In genomic region chr12:80261403-80261802, GRCh38 we compare ENCODE assay signal across 35 cellular contexts.
"Had no signal": no experiment of that assay in that cellular context is flagged by ENCODE, and none has a peak within 500 bp of the region (broad histone marks: within the 10 kb centered on the region; RNA-seq: fewer than 3 reads in every experiment).

No MANE protein-coding gene starts in this region.

- H3K36me3 Mint-ChIP-seq: activated CD8-positive, alpha-beta memory T cell treated with anti-CD3 and anti-CD28 coated beads, Interleukin-2, amount 10 ng/mL, durations not matched to agents 7 days and 5 days; activated naive CD4-positive, alpha-beta T cell treated with anti-CD3 and anti-CD28 coated beads, Interleukin-2, amount 10 ng/mL, durations not matched to agents 7 days and 5 days; activated naive CD4-positive, alpha-beta T cell treated with anti-CD3 and anti-CD28 coated beads, Interleukin-2, amount 50 U/mL, for 24 hours; activated naive CD8-positive, alpha-beta T cell; activated naive CD8-positive, alpha-beta T cell treated with anti-CD3 and anti-CD28 coated beads, Interleukin-2, amount 10 ng/mL, durations not matched to agents 7 days and 5 days; brain had no signal

- H3K4me3 Mint-ChIP-seq: activated B cell treated with CpG ODN at 0.5 μM for 24 hours; activated CD4-positive, alpha-beta memory T cell treated with anti-CD3 and anti-CD28 coated beads, Interleukin-2, amount 10 ng/mL, durations not matched to agents 7 days and 5 days; activated CD4-positive, alpha-beta T cell treated with anti-CD3 and anti-CD28 coated beads for 36 hours; activated CD4-positive, alpha-beta T cell treated with anti-CD3 and anti-CD28 coated beads, Interleukin-2, amount 10 ng/mL, durations not matched to agents 7 days and 5 days; activated CD8-positive, alpha-beta memory T cell treated with anti-CD3 and anti-CD28 coated beads, Interleukin-2, amount 10 ng/mL, durations not matched to agents 7 days and 5 days; activated CD8-positive, alpha-beta T cell treated with anti-CD3 and anti-CD28 coated beads, Interleukin-2, amount 10 ng/mL, durations not matched to agents 7 days and 5 days; activated naive CD4-positive, alpha-beta T cell treated with anti-CD3 and anti-CD28 coated beads, Interleukin-2, amount 10 ng/mL, durations not matched to agents 7 days and 5 days; activated naive CD4-positive, alpha-beta T cell treated with anti-CD3 and anti-CD28 coated beads, Interleukin-2, amount 50 U/mL, for 24 hours; activated naive CD8-positive, alpha-beta T cell; activated naive CD8-positive, alpha-beta T cell treated with anti-CD3 and anti-CD28 coated beads, Interleukin-2, amount 10 ng/mL, durations not matched to agents 7 days and 5 days; activated naive CD8-positive, alpha-beta T cell treated with anti-CD3 and anti-CD28 coated beads, Interleukin-2, amount 50 U/mL, for 24 hours; activated T-cell treated with anti-CD3 and anti-CD28 coated beads, Interleukin-2, amount 50 U/mL, for 24 hours; brain; T-helper 1 cell treated with Interleukin-12 subunit alpha and Interleukin-12 subunit beta and Interleukin-4 antibody, amounts not matched to agents 30 μg/mL and 1 μg/mL, for 36 hours; T-helper 2 cell treated with Interferon-gamma antibody and Interleukin-4, amounts not matched to agents 5 μg/mL and 100 μg/mL, for 36 hours had no signal

- H3K9me3 ChIP-seq: ascending aorta had no signal

- H3K27ac ChIP-seq: ascending aorta, VCaP had no signal

- H3K27me3 Mint-ChIP-seq: activated B cell treated with CpG ODN at 0.5 μM for 24 hours; activated naive CD4-positive, alpha-beta T cell treated with anti-CD3 and anti-CD28 coated beads, Interleukin-2, amount 10 ng/mL, durations not matched to agents 7 days and 5 days; brain had no signal

- H3K36me3 ChIP-seq: ascending aorta had no signal

- ATAC-seq: activated CD4-positive, alpha-beta T cell treated with anti-CD3 and anti-CD28 coated beads for 36 hours; activated CD4-positive, CD25-positive, alpha-beta regulatory T cell treated with anti-CD3 and anti-CD28 coated beads, Interleukin-2, amount 50 U/mL, for 24 hours; activated CD8-positive, alpha-beta memory T cell treated with anti-CD3 and anti-CD28 coated beads, Interleukin-2, amount 10 ng/mL, durations not matched to agents 7 days and 5 days; activated CD8-positive, alpha-beta T cell treated with anti-CD3 and anti-CD28 coated beads, Interleukin-2, amount 10 ng/mL, durations not matched to agents 7 days and 5 days; activated naive CD8-positive, alpha-beta T cell treated with anti-CD3 and anti-CD28 coated beads, Interleukin-2, amount 50 U/mL, for 24 hours had no signal

- H3K27ac Mint-ChIP-seq: activated B cell treated with CpG ODN at 0.5 μM for 24 hours; activated CD4-positive, alpha-beta memory T cell treated with anti-CD3 and anti-CD28 coated beads, Interleukin-2, amount 10 ng/mL, durations not matched to agents 7 days and 5 days; activated CD4-positive, alpha-beta T cell treated with anti-CD3 and anti-CD28 coated beads for 36 hours; activated CD4-positive, alpha-beta T cell treated with anti-CD3 and anti-CD28 coated beads, Interleukin-2, amount 10 ng/mL, durations not matched to agents 7 days and 5 days; activated CD8-positive, alpha-beta memory T cell treated with anti-CD3 and anti-CD28 coated beads, Interleukin-2, amount 10 ng/mL, durations not matched to agents 7 days and 5 days; activated CD8-positive, alpha-beta T cell treated with anti-CD3 and anti-CD28 coated beads, Interleukin-2, amount 10 ng/mL, durations not matched to agents 7 days and 5 days; activated naive CD4-positive, alpha-beta T cell treated with anti-CD3 and anti-CD28 coated beads, Interleukin-2, amount 10 ng/mL, durations not matched to agents 7 days and 5 days; activated naive CD4-positive, alpha-beta T cell treated with anti-CD3 and anti-CD28 coated beads, Interleukin-2, amount 50 U/mL, for 24 hours; activated naive CD8-positive, alpha-beta T cell; activated naive CD8-positive, alpha-beta T cell treated with anti-CD3 and anti-CD28 coated beads, Interleukin-2, amount 10 ng/mL, durations not matched to agents 7 days and 5 days; activated naive CD8-positive, alpha-beta T cell treated with anti-CD3 and anti-CD28 coated beads, Interleukin-2, amount 50 U/mL, for 24 hours; activated T-cell treated with anti-CD3 and anti-CD28 coated beads, Interleukin-2, amount 50 U/mL, for 24 hours; activated T-helper 2 cell treated with anti-CD3 and anti-CD28 coated beads, Interferon-gamma antibody, Interleukin-2, Interleukin-4, amounts not matched to agents 10 μg/mL and 5 μg/mL and 100 μg/mL, durations not matched to agents 14 hours and 24 hours and 36 hours; brain; T-helper 1 cell treated with Interleukin-12 subunit alpha and Interleukin-12 subunit beta and Interleukin-4 antibody, amounts not matched to agents 30 μg/mL and 1 μg/mL, for 36 hours; T-helper 2 cell treated with Interferon-gamma antibody and Interleukin-4, amounts not matched to agents 5 μg/mL and 100 μg/mL, for 36 hours had no signal

- H3K4me1 Mint-ChIP-seq: activated B cell treated with CpG ODN at 0.5 μM for 24 hours; activated CD4-positive, alpha-beta memory T cell treated with anti-CD3 and anti-CD28 coated beads, Interleukin-2, amount 10 ng/mL, durations not matched to agents 7 days and 5 days; activated CD4-positive, alpha-beta T cell treated with anti-CD3 and anti-CD28 coated beads for 36 hours; activated CD4-positive, alpha-beta T cell treated with anti-CD3 and anti-CD28 coated beads, Interleukin-2, amount 10 ng/mL, durations not matched to agents 7 days and 5 days; activated CD8-positive, alpha-beta memory T cell treated with anti-CD3 and anti-CD28 coated beads, Interleukin-2, amount 10 ng/mL, durations not matched to agents 7 days and 5 days; activated naive CD4-positive, alpha-beta T cell treated with anti-CD3 and anti-CD28 coated beads, Interleukin-2, amount 10 ng/mL, durations not matched to agents 7 days and 5 days; activated naive CD4-positive, alpha-beta T cell treated with anti-CD3 and anti-CD28 coated beads, Interleukin-2, amount 50 U/mL, for 24 hours; activated naive CD8-positive, alpha-beta T cell treated with anti-CD3 and anti-CD28 coated beads, Interleukin-2, amount 10 ng/mL, durations not matched to agents 7 days and 5 days; activated naive CD8-positive, alpha-beta T cell treated with anti-CD3 and anti-CD28 coated beads, Interleukin-2, amount 50 U/mL, for 24 hours; brain had no signal

- H3K27me3 ChIP-seq: ascending aorta had no signal

- H3K4me1 ChIP-seq: ascending aorta had no signal

- H3K9me3 Mint-ChIP-seq: activated B cell treated with CpG ODN at 0.5 μM for 24 hours; activated CD4-positive, alpha-beta memory T cell treated with anti-CD3 and anti-CD28 coated beads, Interleukin-2, amount 10 ng/mL, durations not matched to agents 7 days and 5 days; activated CD4-positive, alpha-beta T cell treated with anti-CD3 and anti-CD28 coated beads, Interleukin-2, amount 10 ng/mL, durations not matched to agents 7 days and 5 days; activated naive CD4-positive, alpha-beta T cell treated with anti-CD3 and anti-CD28 coated beads, Interleukin-2, amount 10 ng/mL, durations not matched to agents 7 days and 5 days; activated naive CD4-positive, alpha-beta T cell treated with anti-CD3 and anti-CD28 coated beads, Interleukin-2, amount 50 U/mL, for 24 hours; activated naive CD8-positive, alpha-beta T cell treated with anti-CD3 and anti-CD28 coated beads, Interleukin-2, amount 10 ng/mL, durations not matched to agents 7 days and 5 days; activated naive CD8-positive, alpha-beta T cell treated with anti-CD3 and anti-CD28 coated beads, Interleukin-2, amount 50 U/mL, for 24 hours; activated T-cell treated with anti-CD3 and anti-CD28 coated beads, Interleukin-2, amount 50 U/mL, for 24 hours; activated T-helper 2 cell treated with anti-CD3 and anti-CD28 coated beads, Interferon-gamma antibody, Interleukin-2, Interleukin-4, amounts not matched to agents 10 μg/mL and 5 μg/mL and 100 μg/mL, durations not matched to agents 14 hours and 24 hours and 36 hours; brain; T-helper 1 cell treated with Interleukin-12 subunit alpha and Interleukin-12 subunit beta and Interleukin-4 antibody, amounts not matched to agents 30 μg/mL and 1 μg/mL, for 36 hours; T-helper 2 cell treated with Interferon-gamma antibody and Interleukin-4, amounts not matched to agents 5 μg/mL and 100 μg/mL, for 36 hours had no signal

- H3K4me3 ChIP-seq: ascending aorta had no signal

- DNase-seq: activated B cell treated with CpG ODN at 0.5 μM for 24 hours; activated CD4-positive, alpha-beta memory T cell treated with anti-CD3 and anti-CD28 coated beads, Interleukin-2, amount 10 ng/mL, durations not matched to agents 7 days and 5 days; activated CD4-positive, alpha-beta T cell treated with anti-CD3 and anti-CD28 coated beads for 1 hour; activated CD4-positive, alpha-beta T cell treated with anti-CD3 and anti-CD28 coated beads for 36 hours; activated CD4-positive, alpha-beta T cell treated with anti-CD3 and anti-CD28 coated beads for 48 hours; activated CD4-positive, alpha-beta T cell treated with anti-CD3 and anti-CD28 coated beads, Interleukin-2, amount 10 ng/mL, durations not matched to agents 7 days and 5 days; activated CD4-positive, alpha-beta T cell treated with anti-CD3 and anti-CD28 coated beads, Interleukin-2, amount 50 U/mL, for 48 hours; activated CD8-positive, alpha-beta memory T cell treated with anti-CD3 and anti-CD28 coated beads for 24 hours; activated CD8-positive, alpha-beta memory T cell treated with anti-CD3 and anti-CD28 coated beads, Interleukin-2, amount 10 ng/mL, durations not matched to agents 7 days and 5 days; activated CD8-positive, alpha-beta memory T cell treated with anti-CD3 and anti-CD28 coated beads, Interleukin-2, amount 50 U/mL, for 48 hours; activated CD8-positive, alpha-beta T cell treated with anti-CD3 and anti-CD28 coated beads, Interleukin-2, amount 10 ng/mL, durations not matched to agents 7 days and 5 days; activated effector memory CD4-positive, alpha-beta T cell treated with Interleukin-2 at 50 U/mL for 16 hours; activated gamma-delta T cell; activated naive CD4-positive, alpha-beta T cell treated with anti-CD3 and anti-CD28 coated beads, Interleukin-2, amount 10 ng/mL, durations not matched to agents 7 days and 5 days; activated naive CD4-positive, alpha-beta T cell treated with Interleukin-2 at 50 U/mL for 16 hours; activated naive CD8-positive, alpha-beta T cell treated with anti-CD3 and anti-CD28 coated beads, Interleukin-2, amount 10 ng/mL, durations not matched to agents 7 days and 5 days; activated naive CD8-positive, alpha-beta T cell treated with anti-CD3 and anti-CD28 coated beads, Interleukin-2, amount 50 U/mL, for 24 hours; activated T-cell treated with anti-CD3 and anti-CD28 coated beads, Interleukin-2, amount 50 U/mL, for 24 hours; activated T-cell treated with anti-CD3 and anti-CD28 coated beads, Interleukin-2, amount 50 U/mL, for 48 hours; amygdala; anterior cingulate cortex; central memory CD4-positive, alpha-beta T cell; SW 1271; T-helper 1 cell; T-helper 2 cell; T-helper 9 cell had no signal
